Comparison of ENCODE assay signal across 22 cellular contexts in genomic region chr5:75616961-75617660, GRCh38. TPM values are rescaled to one million over a fixed set of nuclear protein-coding genes. Genes with fewer than 3 reads are reported as not detected.
A peak's percentile ranks its signal among the peaks of the same experiment; 100 is the strongest.
DNase-seq lines count a peak whose midpoint lies in the region; ATAC-seq and TF ChIP-seq lines count a peak whose summit lies in the region.
"Had no signal": no experiment of that assay in that cellular context is flagged by ENCODE, and none has a peak within 500 bp of the region (broad histone marks: within the 10 kb centered on the region; RNA-seq: fewer than 3 reads in every experiment).

No MANE protein-coding gene starts in this region.

- H3K36me3 ChIP-seq in SJCRH30 (no peaks in the 10 kb centered on the region), colonic mucosa (no peaks in the 10 kb centered on the region), A673 (ENCODE audit: insufficient read depth, low read length, poor library complexity, severe bottlenecking) (no peaks in the 10 kb centered on the region), psoas muscle (ENCODE audit: insufficient read depth in 1 of 2, low read depth in 1 of 2) (no peaks in the 10 kb centered on the region)
- H3K36me3 ChIP-seq: right lobe of liver had no signal

- TF ChIP-seq CTCF in colonic mucosa (IDR thresholded peaks at IDR 0.05) (no peak), mesothelial cell of epicardium (IDR thresholded peaks at IDR 0.05; ENCODE audit: unreplicated experiment) (no peak), A673 (conservative IDR thresholded peaks at IDR 0.05; ENCODE audit: low read depth, low read length) (no peak), psoas muscle (IDR thresholded peaks at IDR 0.05) (no peak)

- POLR2A ChIA-PET in A673 (lab: Charles Lee; ENCODE audit: low non-redundant PET): no interaction called here

- H3K27ac Mint-ChIP-seq in mesothelial cell of epicardium: peak overlapping the region; percentile 87
- H3K27ac Mint-ChIP-seq in stimulated activated memory B cell treated with anti-CD40 and anti-IgM and Interleukin-4, amounts not matched to agents 10 μg/mL and 1 μg/mL and 100 μg/mL, for 72 hours: no peak overlapping the region
- H3K27ac Mint-ChIP-seq: activated CD4-positive, alpha-beta T cell treated with anti-CD3 and anti-CD28 coated beads, Interleukin-2, amount 10 ng/mL, durations not matched to agents 24 days and 14 days; B cell; naive thymus-derived CD4-positive, alpha-beta T cell had no signal

- H3K27me3 ChIP-seq in SJCRH30: no peaks in the 10 kb centered on the region
- no peaks in the 10 kb centered on the region for H3K27me3 ChIP-seq in colonic mucosa
- no peaks in the 10 kb centered on the region for H3K27me3 ChIP-seq in A673 (replicated peaks; ENCODE audit: insufficient read depth, low read depth, low read length, poor library complexity)
- no peaks in the 10 kb centered on the region for H3K27me3 ChIP-seq in psoas muscle (ENCODE audit: insufficient read depth in 3 of 3, low read length in 2 of 3)
- H3K27me3 ChIP-seq: right lobe of liver, testis had no signal

- H3K4me3 Mint-ChIP-seq in mesothelial cell of epicardium: no peak overlapping the region
- no peak overlapping the region for H3K4me3 Mint-ChIP-seq in stimulated activated memory B cell treated with anti-CD40 and anti-IgM and Interleukin-4, amounts not matched to agents 10 μg/mL and 1 μg/mL and 100 μg/mL, for 72 hours
- H3K4me3 Mint-ChIP-seq: activated CD4-positive, alpha-beta T cell treated with anti-CD3 and anti-CD28 coated beads, Interleukin-2, amount 10 ng/mL, durations not matched to agents 24 days and 14 days; B cell; naive thymus-derived CD4-positive, alpha-beta T cell had no signal

- H3K9me3 ChIP-seq in SJCRH30 (replicated peaks) (no peaks in the 10 kb centered on the region), colonic mucosa (no peaks in the 10 kb centered on the region), A673 (ENCODE audit: low read depth, low read length, poor library complexity, severe bottlenecking) (no peaks in the 10 kb centered on the region), psoas muscle (no peaks in the 10 kb centered on the region)
- H3K9me3 ChIP-seq: right lobe of liver, testis had no signal

- WGBS in psoas muscle, 3 donors: 56 to 59% (median 57%) methylated on average over 8 of the region's 8 CpGs

- H3K9ac ChIP-seq in colonic mucosa (ENCODE audit: low read depth in 2 of 2, low read length in 2 of 2): peak overlapping the region in 1 of 2 donors; percentile 72

- peaks cover 58% of the 10 kb centered on the region for H3K4me1 Mint-ChIP-seq in mesothelial cell of epicardium
- H3K4me1 Mint-ChIP-seq in stimulated activated memory B cell treated with anti-CD40 and anti-IgM and Interleukin-4, amounts not matched to agents 10 μg/mL and 1 μg/mL and 100 μg/mL, for 72 hours: peaks cover 4% of the 10 kb centered on the region
- H3K4me1 Mint-ChIP-seq: activated CD4-positive, alpha-beta T cell treated with anti-CD3 and anti-CD28 coated beads, Interleukin-2, amount 10 ng/mL, durations not matched to agents 24 days and 14 days; B cell; naive thymus-derived CD4-positive, alpha-beta T cell had no signal

- no peak for ATAC-seq in stimulated activated memory B cell treated with anti-CD40 and anti-IgM and Interleukin-4, amounts not matched to agents 10 μg/mL and 1 μg/mL and 100 μg/mL, for 72 hours
- ATAC-seq in psoas muscle: no peak
- ATAC-seq: naive thymus-derived CD4-positive, alpha-beta T cell; right lobe of liver had no signal

- H3K9me3 Mint-ChIP-seq in mesothelial cell of epicardium: no peaks in the 10 kb centered on the region
- no peaks in the 10 kb centered on the region for H3K9me3 Mint-ChIP-seq in stimulated activated memory B cell treated with anti-CD40 and anti-IgM and Interleukin-4, amounts not matched to agents 10 μg/mL and 1 μg/mL and 100 μg/mL, for 72 hours
- H3K9me3 Mint-ChIP-seq: activated CD4-positive, alpha-beta T cell treated with anti-CD3 and anti-CD28 coated beads, Interleukin-2, amount 10 ng/mL, durations not matched to agents 24 days and 14 days; naive thymus-derived CD4-positive, alpha-beta T cell had no signal

- H3K4me3 ChIP-seq in SJCRH30 (peak overlapping the region; percentile 31), colonic mucosa (no peak overlapping the region), A673 (ENCODE audit: low read depth, low read length, poor library complexity, severe bottlenecking) (no peak overlapping the region), psoas muscle (no peak overlapping the region)
- H3K4me3 ChIP-seq: right lobe of liver, testis had no signal

- H3K27me3 Mint-ChIP-seq in mesothelial cell of epicardium (ENCODE audit: low read depth): no peaks in the 10 kb centered on the region
- H3K27me3 Mint-ChIP-seq in stimulated activated memory B cell treated with anti-CD40 and anti-IgM and Interleukin-4, amounts not matched to agents 10 μg/mL and 1 μg/mL and 100 μg/mL, for 72 hours: no peaks in the 10 kb centered on the region
- H3K27me3 Mint-ChIP-seq: activated CD4-positive, alpha-beta T cell treated with anti-CD3 and anti-CD28 coated beads, Interleukin-2, amount 10 ng/mL, durations not matched to agents 24 days and 14 days; B cell had no signal

- no TSS peak for BruUV-seq in A673 (replicated peaks; lab: Mats Ljungman, UMichigan)

- H3K4me1 ChIP-seq in SJCRH30: peaks cover 36% of the 10 kb centered on the region
- H3K4me1 ChIP-seq in colonic mucosa: peaks cover 10% of the 10 kb centered on the region
- no peaks in the 10 kb centered on the region for H3K4me1 ChIP-seq in A673 (ENCODE audit: insufficient read depth, low read length, poor library complexity, severe bottlenecking)
- H3K4me1 ChIP-seq in psoas muscle: no peaks in the 10 kb centered on the region

- H3K27ac ChIP-seq in SJCRH30: peak overlapping the region; percentile 92
- peak overlapping the region; percentile 68 for H3K27ac ChIP-seq in colonic mucosa
- no peak overlapping the region for H3K27ac ChIP-seq in A673 (ENCODE audit: low read depth, low read length, poor library complexity, severe bottlenecking)
- no peak overlapping the region for H3K27ac ChIP-seq in psoas muscle
- H3K27ac ChIP-seq: right lobe of liver had no signal

- intact Hi-C loops in colonic mucosa (cut with DNase I): no loop called here
- intact Hi-C loops in A673 (cut with micrococcal nuclease; ENCODE audit: unreplicated experiment): no loop called here
- intact Hi-C loops in psoas muscle (cut with DNase I): no loop called here

- DNase-seq in SJCRH30 (peak; percentile 89 to 94), colonic mucosa (peak; percentile 64), mesothelial cell of epicardium (ENCODE audit: low spot score in 2 of 2, unreplicated experiment in 2 of 2) (no peak), superior temporal gyrus (ENCODE audit: extremely low spot score) (peak; percentile 37), A673 (ENCODE audit: low spot score) (no peak), SHP77 treated with DMSO at 0.1 percent for 48 hours (lab: John Stamatoyannopoulos, UW) (no peak), psoas muscle (no peak)
- DNase-seq: activated CD4-positive, alpha-beta T cell treated with anti-CD3 and anti-CD28 coated beads, Interleukin-2, amount 10 ng/mL, durations not matched to agents 24 days and 14 days; activated CD8-positive, alpha-beta memory T cell treated with anti-CD3 and anti-CD28 coated beads, Interleukin-2, amount 50 U/mL, for 48 hours; hippocampal formation; kidney glomerular epithelial cell; MV-4-11; naive thymus-derived CD4-positive, alpha-beta T cell; NCI-H2029 treated with DMSO at 0.1 percent for 48 hours; right lobe of liver; stimulated activated CD4-positive, alpha-beta T cell treated with anti-CD3 and anti-CD28 coated beads, Interleukin-4, amount 100 ng/mL, for 24 hours; stimulated activated CD8-positive, alpha-beta memory T cell treated with anti-CD3 and anti-CD28 coated beads, Interleukin-4, amount 100 ng/mL, for 48 hours; T-helper 9 cell had no signal

- CTCF ChIA-PET in A673 (lab: Charles Lee): no interaction called here

- H3K36me3 Mint-ChIP-seq in mesothelial cell of epicardium: no peaks in the 10 kb centered on the region
- no peaks in the 10 kb centered on the region for H3K36me3 Mint-ChIP-seq in stimulated activated memory B cell treated with anti-CD40 and anti-IgM and Interleukin-4, amounts not matched to agents 10 μg/mL and 1 μg/mL and 100 μg/mL, for 72 hours

RNA-seq across cellular contexts. Expression of gene ANKDD1B, which starts 5.9 kb away (rescaled TPM):
- 0.18 TPM in 1 of 2 replicates, not detected in the other for total RNA-seq in SJCRH30 (2014; rRNA removed; shearing (Covaris generic))
- total RNA-seq in colonic mucosa (1 to 10 TPM; 3.6 to 6.3 TPM), mesothelial cell of epicardium (0.95 to 1.5 TPM (median 1.1 TPM) in 3 replicates), A673 (2021) (not detected in 2 replicates), psoas muscle (under 1 TPM in 1 of 4 donors, not detected in 3; 0.26 TPM)
- under 1 TPM in 2 of 3 donors, not detected in 1; 0.09 to 0.14 TPM for polyA plus RNA-seq in psoas muscle
- total RNA-seq: OCI-LY7 had no signal

Comparison
In these comparisons a context has a peak if more than half of its experiments do, and no peak if none do; other contexts are left out.
1. DNase-seq: peak in SJCRH30 (2 of 2), colonic mucosa (single experiment) and superior temporal gyrus (single experiment); none in mesothelial cell of epicardium (0 of 2), A673 (single experiment), SHP77 treated with DMSO at 0.1 percent for 48 hours (single experiment) and psoas muscle (0 of 2).
2. H3K27ac ChIP-seq: peak in SJCRH30 (single experiment) and colonic mucosa (single experiment); none in A673 (single experiment) and psoas muscle (single experiment).